Comparison of ENCODE assay signal across 32 cellular contexts in genomic region chr10:69872326-69872725, GRCh38.
"Had no signal": no experiment of that assay in that cellular context is flagged by ENCODE, and none has a peak within 500 bp of the region (broad histone marks: within the 10 kb centered on the region; RNA-seq: fewer than 3 reads in every experiment).

No MANE protein-coding gene starts in this region.

- H3K4me3 ChIP-seq: left lung, lower lobe of right lung, ovary, right atrium auricular region, right lobe of liver, skin epidermis, stomach, testis, thyroid gland, transverse colon, upper lobe of left lung, vagina had no signal

- FAIRE-seq: islet of Langerhans, kidney had no signal

- DNase-seq: hippocampal formation; immature natural killer cell; kidney; left colon; left lung; lower lobe of right lung; mammary epithelial cell; mesenchymal stem cell; naive thymus-derived CD8-positive, alpha-beta T cell; occipital lobe; ovary; right lobe of liver; stimulated activated CD4-positive, alpha-beta T cell treated with anti-CD3 and anti-CD28 coated beads, Interleukin-12 subunit alpha, Interleukin-12 subunit beta, amount 100 ng/mL, for 4 hours; stimulated activated CD4-positive, alpha-beta T cell treated with anti-CD3 and anti-CD28 coated beads, Interleukin-15, amount 100 ng/mL, for 24 hours; stimulated activated CD4-positive, alpha-beta T cell treated with anti-CD3 and anti-CD28 coated beads, Interleukin-2, amount 100 ng/mL, for 24 hours; stimulated activated CD4-positive, alpha-beta T cell treated with anti-CD3 and anti-CD28 coated beads, Interleukin-4, amount 100 ng/mL, for 1 hour; stimulated activated naive B cell treated with anti-CD40 and anti-IgM and Interleukin-4, amounts not matched to agents 10 μg/mL and 1 μg/mL and 100 μg/mL, for 72 hours; stimulated activated naive CD8-positive, alpha-beta T cell treated with anti-CD3 and anti-CD28 coated beads, Interleukin-15, Interleukin-2, amounts not matched to agents 100 U/mL and 50 U/mL, for 24 hours; stomach; testis; thyroid gland; transverse colon; upper lobe of left lung had no signal

- H3K36me3 Mint-ChIP-seq: mesothelial cell of epicardium; naive thymus-derived CD8-positive, alpha-beta T cell; stimulated activated naive B cell treated with anti-CD40 and anti-IgM and Interleukin-4, amounts not matched to agents 10 μg/mL and 1 μg/mL and 100 μg/mL, for 72 hours had no signal

- H3K4me1 ChIP-seq: right lobe of liver had no signal

- H3K27ac ChIP-seq: left lung, lower lobe of right lung, neutrophil, ovary, right atrium auricular region, right lobe of liver, stomach, testis, thyroid gland, transverse colon, upper lobe of left lung had no signal

- H3K4me1 Mint-ChIP-seq: immature natural killer cell; naive thymus-derived CD8-positive, alpha-beta T cell; stimulated activated naive B cell treated with anti-CD40 and anti-IgM and Interleukin-4, amounts not matched to agents 10 μg/mL and 1 μg/mL and 100 μg/mL, for 72 hours had no signal

- H3K27me3 Mint-ChIP-seq: naive thymus-derived CD8-positive, alpha-beta T cell had no signal

- H3K4me3 Mint-ChIP-seq: immature natural killer cell; mesothelial cell of epicardium; naive thymus-derived CD8-positive, alpha-beta T cell; neural crest cell; stimulated activated naive B cell treated with anti-CD40 and anti-IgM and Interleukin-4, amounts not matched to agents 10 μg/mL and 1 μg/mL and 100 μg/mL, for 72 hours had no signal

- H3K27ac Mint-ChIP-seq: immature natural killer cell; mesothelial cell of epicardium; naive thymus-derived CD8-positive, alpha-beta T cell; progenitor cell of endocrine pancreas; stimulated activated naive B cell treated with anti-CD40 and anti-IgM and Interleukin-4, amounts not matched to agents 10 μg/mL and 1 μg/mL and 100 μg/mL, for 72 hours had no signal

- H3K36me3 ChIP-seq: left lung, lower lobe of right lung, neutrophil, ovary, right atrium auricular region, right lobe of liver, stomach, thyroid gland, transverse colon, upper lobe of left lung, vagina had no signal

- H3K27me3 ChIP-seq: ovary, right atrium auricular region, right lobe of liver, stomach, testis, thyroid gland, transverse colon, upper lobe of left lung, vagina had no signal

- H3K9me3 ChIP-seq: left lung, lower lobe of right lung, neutrophil, ovary, right atrium auricular region, right lobe of liver, stomach, testis, thyroid gland, transverse colon, upper lobe of left lung, vagina had no signal

- H3K9me3 Mint-ChIP-seq: immature natural killer cell; mesothelial cell of epicardium; naive thymus-derived CD8-positive, alpha-beta T cell; nephron; neural crest cell; stimulated activated naive B cell treated with anti-CD40 and anti-IgM and Interleukin-4, amounts not matched to agents 10 μg/mL and 1 μg/mL and 100 μg/mL, for 72 hours had no signal
